Comparison of ENCODE assay signal across 1 cellular context in the genomic region with DNA sequence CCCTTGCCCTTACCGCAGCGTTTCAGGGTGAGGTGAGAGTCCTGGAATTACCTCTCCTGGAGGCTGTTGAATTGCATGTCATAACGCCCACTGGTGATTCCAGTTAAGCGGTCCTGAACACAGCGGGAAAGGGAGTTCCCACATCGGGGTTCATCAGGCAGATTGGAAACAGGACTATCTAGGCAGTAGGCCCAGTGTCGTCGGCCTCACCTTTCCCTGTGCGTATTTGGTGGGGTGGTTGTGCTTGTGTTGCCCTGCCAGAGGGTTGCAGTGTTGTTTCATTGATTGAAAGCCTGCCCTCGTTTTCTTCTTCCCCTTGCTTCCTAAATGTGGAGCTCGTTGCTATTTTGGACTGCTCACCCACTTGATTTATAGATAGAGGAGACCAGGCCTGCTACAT.
TF ChIP-seq lines count a peak whose summit lies in the region.

No MANE protein-coding gene starts in this region.

TF ChIP-seq in HEK293T, 16 proteins besides CTCF, POLR2A, EP300 and RAD21:
- TF ChIP-seq ELF4 (IDR thresholded peaks at IDR 0.05) (no peak), SP1 (IDR thresholded peaks at IDR 0.05) (no peak), HDGF (IDR thresholded peaks at IDR 0.05; ENCODE audit: borderline replicate concordance) (no peak), ZNF384 (IDR thresholded peaks at IDR 0.05) (no peak)
- TF ChIP-seq, protein P1, sequence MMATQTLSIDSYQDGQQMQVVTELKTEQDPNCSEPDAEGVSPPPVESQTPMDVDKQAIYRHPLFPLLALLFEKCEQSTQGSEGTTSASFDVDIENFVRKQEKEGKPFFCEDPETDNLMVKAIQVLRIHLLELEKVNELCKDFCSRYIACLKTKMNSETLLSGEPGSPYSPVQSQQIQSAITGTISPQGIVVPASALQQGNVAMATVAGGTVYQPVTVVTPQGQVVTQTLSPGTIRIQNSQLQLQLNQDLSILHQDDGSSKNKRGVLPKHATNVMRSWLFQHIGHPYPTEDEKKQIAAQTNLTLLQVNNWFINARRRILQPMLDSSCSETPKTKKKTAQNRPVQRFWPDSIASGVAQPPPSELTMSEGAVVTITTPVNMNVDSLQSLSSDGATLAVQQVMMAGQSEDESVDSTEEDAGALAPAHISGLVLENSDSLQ (IDR thresholded peaks at IDR 0.05), result 0 out of 2 replicates have a peak, but pooled peaks have one; percentile 5
